In genomic region chr2:16471031-16471430, GRCh38 we compare ENCODE assay signal across 18 cellular contexts.
A peak's percentile ranks its signal among the peaks of the same experiment; 100 is the strongest.
DNase-seq lines count a peak whose midpoint lies in the region; TF ChIP-seq lines count a peak whose summit lies in the region.
"Had no signal": no experiment of that assay in that cellular context is flagged by ENCODE, and none has a peak within 500 bp of the region (broad histone marks: within the 10 kb centered on the region; RNA-seq: fewer than 3 reads in every experiment).

No MANE protein-coding gene starts in this region.

- no peaks in the 10 kb centered on the region for H3K4me1 ChIP-seq in HEK293 (ENCODE audit: control insufficient read depth, insufficient read depth, low read length)
- H3K4me1 ChIP-seq: A549; BLaER1 treated with 17β-estradiol and CSF1 and Interleukin-3, amounts not matched to agents 10 nM and 100 nM; Caco-2 had no signal

- no peak overlapping the region for H3K4me3 ChIP-seq in HEK293 (ENCODE audit: low read depth, low read length)
- H3K4me3 ChIP-seq: A549; BLaER1 treated with 17β-estradiol and CSF1 and Interleukin-3, amounts not matched to agents 10 nM and 100 nM had no signal

- H3K27ac ChIP-seq in HEK293 (ENCODE audit: extremely low read depth, low read depth, low read length): no peak overlapping the region
- H3K27ac ChIP-seq: 22Rv1; A549; BLaER1 treated with 17β-estradiol and CSF1 and Interleukin-3, amounts not matched to agents 10 nM and 100 nM; C4-2B had no signal

- H3K27me3 Mint-ChIP-seq in neural crest cell (ENCODE audit: low read depth): no peaks in the 10 kb centered on the region

- POLR2A ChIA-PET in HEK293 (lab: Yijun Ruan, JAX): no interaction called here

- no peaks in the 10 kb centered on the region for H3K36me3 ChIP-seq in HEK293 (ENCODE audit: control insufficient read depth in 2 of 2, insufficient read depth in 1 of 2, low read length in 2 of 2)
- H3K36me3 ChIP-seq: BLaER1 treated with 17β-estradiol and CSF1 and Interleukin-3, amounts not matched to agents 10 nM and 100 nM had no signal

- no peaks in the 10 kb centered on the region for H3K36me3 Mint-ChIP-seq in neural crest cell (ENCODE audit: low read depth)
- H3K36me3 Mint-ChIP-seq: CD8-positive, alpha-beta T cell had no signal

- H3K9me3 Mint-ChIP-seq in neural crest cell: no peaks in the 10 kb centered on the region
- H3K9me3 Mint-ChIP-seq: CD4-positive, alpha-beta T cell; CD8-positive, alpha-beta T cell had no signal

- H3K4me3 Mint-ChIP-seq in neural crest cell: no peak overlapping the region
- H3K4me3 Mint-ChIP-seq: B cell; CD4-positive, alpha-beta T cell; CD8-positive, alpha-beta T cell had no signal

- H3K9me3 ChIP-seq in HEK293 (ENCODE audit: control insufficient read depth, insufficient read depth, low read depth, low read length): no peaks in the 10 kb centered on the region
- H3K9me3 ChIP-seq: A549; BLaER1 treated with 17β-estradiol and CSF1 and Interleukin-3, amounts not matched to agents 10 nM and 100 nM; Caco-2 had no signal

- CTCF ChIA-PET in HEK293 (lab: Yijun Ruan, JAX): no interaction called here

- TF ChIP-seq CTCF in HEK293 (tag by site-specific recombination; IDR thresholded peaks at IDR 0.05) (no peak), neural crest cell (conservative IDR thresholded peaks at IDR 0.05) (no peak)

- DNase-seq in left kidney (ENCODE audit: low read depth, low spot score) (peak; percentile 95), neural crest cell (ENCODE audit: low read depth, low spot score) (no peak), NAMALWA (ENCODE audit: low spot score) (no peak), MV-4-11 (lab: John Stamatoyannopoulos, UW) (no peak), epidermal melanocyte (ENCODE audit: insufficient read length, low spot score) (no peak)
- DNase-seq: AML-193; Caco-2; Calu3; CD4-positive, alpha-beta T cell; CD8-positive, alpha-beta T cell; DMS79 treated with DMSO at 0.1 percent for 48 hours; GF-D8 had no signal

- peak overlapping the region; percentile 83 for H3K27ac Mint-ChIP-seq in neural crest cell (ENCODE audit: unreplicated experiment)
- H3K27ac Mint-ChIP-seq: B cell; CD4-positive, alpha-beta T cell; CD8-positive, alpha-beta T cell had no signal

- H3K4me1 Mint-ChIP-seq in neural crest cell: no peaks in the 10 kb centered on the region
- H3K4me1 Mint-ChIP-seq: B cell had no signal

TF ChIP-seq in HEK293, 187 proteins besides CTCF, POLR2A, EP300 and RAD21:
- peak; percentile 70 for TF ChIP-seq EGR2 (tag by site-specific recombination; IDR thresholded peaks at IDR 0.05; ENCODE audit: low read depth)
- no peak for TF ChIP-seq ZNF184 (tag by site-specific recombination; IDR thresholded peaks at IDR 0.05)
- TF ChIP-seq ZNF146 (tag by site-specific recombination; IDR thresholded peaks at IDR 0.05): no peak
- TF ChIP-seq ZNF658 (tag by site-specific recombination; IDR thresholded peaks at IDR 0.05): no peak
- TF ChIP-seq ZSCAN23 (tag by site-specific recombination; IDR thresholded peaks at IDR 0.05): no peak
- no peak for TF ChIP-seq ZNF521 (tag by site-specific recombination; IDR thresholded peaks at IDR 0.05)
- no peak for TF ChIP-seq WT1 (tag by site-specific recombination; IDR thresholded peaks at IDR 0.05)
- TF ChIP-seq ZNF391 (tag by site-specific recombination; IDR thresholded peaks at IDR 0.05; ENCODE audit: borderline replicate concordance, low read depth): no peak
- TF ChIP-seq SP7 (tag by site-specific recombination; IDR thresholded peaks at IDR 0.05): no peak
